In the genomic region with DNA sequence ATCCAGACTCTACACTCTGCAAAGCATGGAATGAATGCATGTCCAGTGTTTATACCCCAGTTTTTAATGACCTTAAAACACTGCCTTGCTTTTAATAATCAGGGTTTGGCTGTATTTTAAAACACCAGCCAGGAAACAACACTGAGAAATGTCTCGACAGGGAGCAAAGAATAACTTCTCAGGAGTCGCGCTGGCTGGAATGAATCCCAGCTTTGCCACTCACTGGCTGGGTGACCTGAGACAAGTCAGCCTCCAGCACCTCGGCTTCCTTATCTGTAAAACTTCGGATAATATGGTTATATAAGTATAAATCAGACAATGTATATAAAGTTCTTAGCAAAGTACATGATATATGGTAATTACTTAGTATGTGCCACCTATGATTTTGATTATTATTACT, we compare ENCODE assay signal across 15 cellular contexts.
A peak's percentile ranks its signal among the peaks of the same experiment; 100 is the strongest.
DNase-seq lines count a peak whose midpoint lies in the region; ATAC-seq and TF ChIP-seq lines count a peak whose summit lies in the region.
"Had no signal": no experiment of that assay in that cellular context is flagged by ENCODE, and none has a peak within 500 bp of the region (broad histone marks: within the 10 kb centered on the region; RNA-seq: fewer than 3 reads in every experiment).

No MANE protein-coding gene starts in this region.

- WGBS in heart right ventricle, 2 donors = 45% methylated on average over 5 of the region's 5 CpGs

- peak; percentile 9 for DNase-seq in astrocyte of the hippocampus (ENCODE audit: low read depth, low spot score)
- DNase-seq in heart right ventricle = peak; percentile 12 to 29
- DNase-seq in right atrium auricular region (ENCODE audit: low spot score) = no peak
- DNase-seq in activated CD4-positive, alpha-beta T cell treated with anti-CD3 and anti-CD28 coated beads for 48 hours = no peak
- no peak for DNase-seq in Kasumi-1 (lab: John Stamatoyannopoulos, UW)
- DNase-seq: C1 segment of cervical spinal cord; Calu3; CD4-positive, alpha-beta memory T cell; COR-L47; DMS53; DMS79 treated with DMSO at 0.1 percent for 48 hours; GM23248; H9 had no signal

- no peaks in the 10 kb centered on the region for H3K36me3 ChIP-seq in heart right ventricle
- no peaks in the 10 kb centered on the region for H3K36me3 ChIP-seq in right atrium auricular region

- H3K9me3 ChIP-seq in heart right ventricle (no peaks in the 10 kb centered on the region), right atrium auricular region (no peaks in the 10 kb centered on the region)

- intact Hi-C loops in heart right ventricle (cut with DNase I) = loop anchor here in 1 of 10 donors (10.0 kb wide), 1 partner anchor 179 kb away; no protein-coding TSS in a partner anchor

- peaks cover 0 to 41% (median 17%) of the 10 kb centered on the region in 9 donors for H3K4me1 ChIP-seq in heart right ventricle
- H3K4me1 ChIP-seq in right atrium auricular region = peaks cover 0 to 34% of the 10 kb centered on the region in 2 donors

- ATAC-seq in heart right ventricle (peak in 4 of 8 donors; percentile 18 to 43 (median 36)), HG03378 (IDR thresholded peaks at IDR 0.05; ENCODE audit: unreplicated experiment) (no peak)
- ATAC-seq: HCT116 had no signal

- H3K27ac ChIP-seq in heart right ventricle = peak overlapping the region in 7 of 10 donors; percentile 28 to 83 (median 68)
- H3K27ac ChIP-seq in right atrium auricular region = peak overlapping the region; percentile 33 to 76
- H3K27ac ChIP-seq: GM23248 had no signal

- TF ChIP-seq CTCF in heart right ventricle (IDR thresholded peaks at IDR 0.05) = no peak
- no peak for TF ChIP-seq CTCF in right atrium auricular region (IDR thresholded peaks at IDR 0.05)

- H3K4me3 ChIP-seq in heart right ventricle = no peak overlapping the region
- no peak overlapping the region for H3K4me3 ChIP-seq in right atrium auricular region
- H3K4me3 ChIP-seq: GM23248 had no signal

- H3K27me3 ChIP-seq in heart right ventricle (no peaks in the 10 kb centered on the region), right atrium auricular region (no peaks in the 10 kb centered on the region)

Comparison
In these comparisons a context has a peak if more than half of its experiments do, and no peak if none do; other contexts are left out.
1. DNase-seq: peak in astrocyte of the hippocampus (single experiment) and heart right ventricle (2 of 2); none in right atrium auricular region (single experiment), activated CD4-positive, alpha-beta T cell treated with anti-CD3 and anti-CD28 coated beads for 48 hours (single experiment) and Kasumi-1 (0 of 2).